ENCODE assay signal across 14 cellular contexts in genomic region chr5:114360362-114360761, GRCh38. TPM values are rescaled to one million over a fixed set of nuclear protein-coding genes. Genes with fewer than 3 reads are reported as not detected.
DNase-seq lines count a peak whose midpoint lies in the region; ATAC-seq, FAIRE-seq and TF ChIP-seq lines count a peak whose summit lies in the region.
"Had no signal": no experiment of that assay in that cellular context is flagged by ENCODE, and none has a peak within 500 bp of the region (broad histone marks: within the 10 kb centered on the region; RNA-seq: fewer than 3 reads in every experiment).

No MANE protein-coding gene starts in this region.

- FAIRE-seq in A549 (lab: Jason Lieb, UNC), result no peak
- FAIRE-seq: colon had no signal

- TF ChIP-seq CTCF in A549 (IDR thresholded peaks at IDR 0.05) (no peak), HL-60 (IDR thresholded peaks at IDR 0.05; ENCODE audit: insufficient read depth, low read length) (no peak), colonic mucosa (IDR thresholded peaks at IDR 0.05) (no peak), nephron (IDR thresholded peaks at IDR 0.05; ENCODE audit: unreplicated experiment in 3 of 3) (no peak)

- H3K4me1 Mint-ChIP-seq in nephron, result peaks cover 20% of the 10 kb centered on the region
- H3K4me1 Mint-ChIP-seq in effector memory CD8-positive, alpha-beta T cell (ENCODE audit: low read depth in 2 of 2), result peaks cover 0 to 3% of the 10 kb centered on the region in 2 donors

- H3K36me3 Mint-ChIP-seq in nephron (ENCODE audit: low read depth), result no peaks in the 10 kb centered on the region
- H3K36me3 Mint-ChIP-seq in effector memory CD8-positive, alpha-beta T cell (ENCODE audit: insufficient read depth), result no peaks in the 10 kb centered on the region
- H3K36me3 Mint-ChIP-seq: stimulated activated memory B cell treated with anti-CD40 and anti-IgM and Interleukin-4, amounts not matched to agents 10 μg/mL and 1 μg/mL and 100 μg/mL, for 72 hours had no signal

- H3K27ac ChIP-seq in A549 (no peak overlapping the region), HL-60 (replicated peaks) (no peak overlapping the region), colonic mucosa (no peak overlapping the region), SJCRH30 (no peak overlapping the region)

- no peaks in the 10 kb centered on the region; the same call in 2 of the 3 replicates for H3K4me1 ChIP-seq in A549
- peaks cover 6% of the 10 kb centered on the region for H3K4me1 ChIP-seq in colonic mucosa
- H3K4me1 ChIP-seq in SJCRH30, result no peaks in the 10 kb centered on the region

- H3K27me3 ChIP-seq in HL-60 (ENCODE audit: insufficient read depth, poor library complexity, severe bottlenecking) (no peaks in the 10 kb centered on the region), colonic mucosa (peaks cover 55% of the 10 kb centered on the region), SJCRH30 (no peaks in the 10 kb centered on the region; the same call in 1 of the 2 replicates)

- TF ChIP-seq RAD21 in A549 (conservative IDR thresholded peaks at IDR 0.05 in 1 of 2, IDR thresholded peaks at IDR 0.05 in 1 of 2), result no peak

- intact Hi-C loops in colonic mucosa (cut with DNase I), result loop anchor here (5.0 kb wide), 1 partner anchor 92 kb away; no protein-coding TSS in a partner anchor

- H3K36me3 ChIP-seq in colonic mucosa, result no peaks in the 10 kb centered on the region
- H3K36me3 ChIP-seq in SJCRH30, result no peaks in the 10 kb centered on the region

- H3K4me3 Mint-ChIP-seq in nephron, result peak overlapping the region; percentile 74 to 97 (median 84)
- no peak overlapping the region for H3K4me3 Mint-ChIP-seq in effector memory CD8-positive, alpha-beta T cell
- H3K4me3 Mint-ChIP-seq: activated naive CD4-positive, alpha-beta T cell treated with anti-CD3 and anti-CD28 coated beads for 36 hours had no signal

- no peak overlapping the region for H3K27ac Mint-ChIP-seq in nephron
- H3K27ac Mint-ChIP-seq in effector memory CD8-positive, alpha-beta T cell, result no peak overlapping the region
- H3K27ac Mint-ChIP-seq: activated naive CD4-positive, alpha-beta T cell treated with anti-CD3 and anti-CD28 coated beads for 36 hours; stimulated activated memory B cell treated with anti-CD40 and anti-IgM and Interleukin-4, amounts not matched to agents 10 μg/mL and 1 μg/mL and 100 μg/mL, for 72 hours had no signal

- H3K9ac ChIP-seq in colonic mucosa (ENCODE audit: low read depth in 2 of 2, low read length in 2 of 2), result no peak overlapping the region

- peak overlapping the region; percentile 76 for H3K4me2 ChIP-seq in A549

- WGBS in A549 (ENCODE audit: missing lambda C conversion rate), result 30% methylated on average over 5 of the region's 5 CpGs

- TF ChIP-seq POLR2A in A549 (IDR thresholded peaks at IDR 0.05; ENCODE audit: low read length), result no peak

- H3K9me3 Mint-ChIP-seq in nephron, result no peaks in the 10 kb centered on the region
- peaks cover 0 to 3% of the 10 kb centered on the region in 2 donors for H3K9me3 Mint-ChIP-seq in effector memory CD8-positive, alpha-beta T cell
- H3K9me3 Mint-ChIP-seq: activated naive CD4-positive, alpha-beta T cell treated with anti-CD3 and anti-CD28 coated beads for 36 hours; stimulated activated memory B cell treated with anti-CD40 and anti-IgM and Interleukin-4, amounts not matched to agents 10 μg/mL and 1 μg/mL and 100 μg/mL, for 72 hours had no signal

- CTCF ChIA-PET in A549 (lab: Yijun Ruan, JAX), result interaction anchor here (0.7 kb wide), 1 partner anchor 9 kb away, joined by 3 read pairs; no protein-coding TSS in a partner anchor

- H3K27me3 Mint-ChIP-seq in nephron (ENCODE audit: low read depth), result peaks cover 87% of the 10 kb centered on the region
- H3K27me3 Mint-ChIP-seq in effector memory CD8-positive, alpha-beta T cell, result peaks cover 27 to 29% of the 10 kb centered on the region in 2 donors

- no peak for DNase-seq in A549 (ENCODE audit: low read depth in 1 of 2, low spot score in 1 of 2)
- no peak for DNase-seq in HL-60 (ENCODE audit: low read depth in 1 of 2, low spot score in 1 of 2)
- DNase-seq in colonic mucosa, result no peak
- no peak for DNase-seq in NOMO-1 treated with dmso at 0.1 percent for 144 hours (lab: John Stamatoyannopoulos, UW; ENCODE audit: unreplicated experiment)
- DNase-seq in SJCRH30, result no peak
- no peak for DNase-seq in effector memory CD8-positive, alpha-beta T cell
- DNase-seq: activated CD4-positive, alpha-beta T cell treated with anti-CD3 and anti-CD28 coated beads, Interleukin-2, amount 50 U/mL, for 1 hour; activated naive CD4-positive, alpha-beta T cell treated with anti-CD3 and anti-CD28 coated beads for 36 hours; AML-193 had no signal

- no peak for ATAC-seq in A549
- ATAC-seq in HG02870 (IDR thresholded peaks at IDR 0.05; ENCODE audit: unreplicated experiment), result no peak
- no peak for ATAC-seq in effector memory CD8-positive, alpha-beta T cell (replicated peaks)

- TF ChIP-seq EP300 in A549 (IDR thresholded peaks at IDR 0.05), result no peak

- POLR2A ChIA-PET in A549 (lab: Yijun Ruan, JAX), result no interaction called here

- H3K4me3 ChIP-seq in A549, result peak overlapping the region; percentile 51; the same call in 2 of the 3 replicates
- peak overlapping the region; percentile 85 for H3K4me3 ChIP-seq in HL-60 (replicated peaks; ENCODE audit: insufficient read depth, low read length)
- H3K4me3 ChIP-seq in colonic mucosa, result peak overlapping the region; percentile 54
- no peak overlapping the region for H3K4me3 ChIP-seq in SJCRH30

- no peaks in the 10 kb centered on the region for H3K9me3 ChIP-seq in A549
- no peaks in the 10 kb centered on the region for H3K9me3 ChIP-seq in colonic mucosa
- H3K9me3 ChIP-seq in SJCRH30 (replicated peaks), result no peaks in the 10 kb centered on the region

TF ChIP-seq in A549, 52 proteins besides CTCF, POLR2A, EP300 and RAD21:
- TF ChIP-seq MYC (IDR thresholded peaks at IDR 0.05; ENCODE audit: borderline replicate concordance, low read length) (no peak), ZSCAN20 (CRISPR knock-in tag; IDR thresholded peaks at IDR 0.05) (no peak), ELK1 (IDR thresholded peaks at IDR 0.05; ENCODE audit: low read depth, low read length) (no peak), RFX5 (IDR thresholded peaks at IDR 0.05) (no peak), SREBF2 (IDR thresholded peaks at IDR 0.05) (no peak), ZC3H11A (IDR thresholded peaks at IDR 0.05) (no peak), CBX8 (IDR thresholded peaks at IDR 0.05) (no peak), E2F6 (IDR thresholded peaks at IDR 0.05; ENCODE audit: borderline replicate concordance, low read depth) (no peak), POLR2AphosphoS2 (conservative IDR thresholded peaks at IDR 0.05; ENCODE audit: low read length) (no peak), EHMT2 (IDR thresholded peaks at IDR 0.05; ENCODE audit: low read depth) (no peak), NR3C1 (IDR thresholded peaks at IDR 0.05) (no peak), MAZ (IDR thresholded peaks at IDR 0.05; ENCODE audit: borderline replicate concordance, low read depth, low read length) (no peak), SMC3 (IDR thresholded peaks at IDR 0.05) (no peak), NPAS2 (CRISPR knock-in tag; IDR thresholded peaks at IDR 0.05; ENCODE audit: borderline replicate concordance) (no peak)

RNA-seq across cellular contexts. Expression of gene KCNN2, which starts 1.5 kb away (rescaled TPM):
- 0.04 TPM in 1 of 2 replicates, not detected in the other for polyA plus RNA-seq in A549 (2011; rRNA removed)
- polyA plus RNA-seq in A549 (2012; cell fraction: cytosol; rRNA removed), result 0.03 and 0.08 TPM in 2 replicates
- 0.07 and 0.08 TPM in 2 replicates for polyA plus RNA-seq in A549 (2012; cell fraction: nucleus; rRNA removed)
- polyA plus RNA-seq in A549 (2017; fragmentation: RNase III; extraction: RNeasy Plus Mini Kit Qiagen cat#74134 plus additional on column Dnase treatment), result 0.06 to 0.15 TPM (median 0.09 TPM) in 3 replicates
- polyA minus RNA-seq in A549 (2011; rRNA and poly(A)+ RNA removed), result not detected in 2 replicates
- total RNA-seq in colonic mucosa, result under 1 TPM; 0.69 to 0.84 TPM
- not detected in 2 replicates for total RNA-seq in SJCRH30 (2014; rRNA removed; shearing (Covaris generic))
- total RNA-seq: activated naive CD4-positive, alpha-beta T cell treated with anti-CD3 and anti-CD28 coated beads for 36 hours; myocyte had no signal

Comparison
In these comparisons a context has a peak if more than half of its experiments do, and no peak if none do; other contexts are left out.
1. H3K4me3 Mint-ChIP-seq: peak in nephron (3 of 3); none in effector memory CD8-positive, alpha-beta T cell (0 of 2).